Comparison of ENCODE assay signal across 8 cellular contexts in genomic region chr2:113173563-113174368, GRCh38. TPM values are rescaled to one million over a fixed set of nuclear protein-coding genes. Genes with fewer than 3 reads are reported as not detected.
DNase-seq lines count a peak whose midpoint lies in the region; ATAC-seq and TF ChIP-seq lines count a peak whose summit lies in the region.

Gene PSD4 (plus strand): TSS chr2:113173971. CDS start chr2:113182457, 8,486 bp downstream.

- H3K4me3 ChIP-seq in MM.1S (ENCODE audit: low read length) = peak within 1 kb of the TSS; percentile 94
- H3K4me3 ChIP-seq in SJCRH30 = no peak within 1 kb of the TSS

- peaks cover 50% of the 10 kb centered on the region for H3K79me2 ChIP-seq in MM.1S (ENCODE audit: low read length)

- no peaks in the 10 kb centered on the region; the same call in 1 of the 2 replicates for H3K36me3 ChIP-seq in MM.1S (replicated peaks; ENCODE audit: insufficient read depth, low read length)
- H3K36me3 ChIP-seq in SJCRH30 = no peaks in the 10 kb centered on the region

- H3K4me2 ChIP-seq in MM.1S (ENCODE audit: low read depth, low read length) = peak within 1 kb of the TSS; percentile 98

- peaks cover 22% of the 10 kb centered on the region; the same call in 1 of the 2 replicates for H3F3A ChIP-seq in MM.1S (ENCODE audit: insufficient read depth, low read length)

- H3K4me1 ChIP-seq in MM.1S (ENCODE audit: low read length) (peaks cover 19% of the 10 kb centered on the region), SJCRH30 (no peaks in the 10 kb centered on the region)

- peak within 1 kb of the TSS; percentile 74 for H3K9ac ChIP-seq in MM.1S (ENCODE audit: low read length)

- H3K27me3 ChIP-seq in MM.1S (replicated peaks; ENCODE audit: insufficient read depth, low read length) (no peaks in the 10 kb centered on the region), SJCRH30 (peaks cover 10% of the 10 kb centered on the region; the same call in 1 of the 2 replicates)

- H3K9me3 ChIP-seq in MM.1S (replicated peaks; ENCODE audit: insufficient read depth, low read length) (no peaks in the 10 kb centered on the region), SJCRH30 (replicated peaks) (no peaks in the 10 kb centered on the region)

- intact Hi-C loops in Right ventricle myocardium superior (cut with DNase I) = no loop called here

- 0 out of 2 replicates have a peak, but pooled peaks have one; percentile 21 for TF ChIP-seq CTCF in MM.1S (IDR thresholded peaks at IDR 0.05; ENCODE audit: low read length)

- H3K27ac ChIP-seq in MM.1S (ENCODE audit: low read length) = peak within 1 kb of the TSS; percentile 71; the same call in 1 of the 2 replicates
- H3K27ac ChIP-seq in SJCRH30 = no peak within 1 kb of the TSS

- DNase-seq in GDM1 (lab: John Stamatoyannopoulos, UW) (peak; percentile 87), MM.1S (peak; percentile 90), Right ventricle myocardium superior (peak; percentile 83), AG08395 (ENCODE audit: low spot score) (no peak), SJCRH30 (no peak)
- peak; percentile 91 for DNase-seq in activated CD8-positive, alpha-beta memory T cell treated with anti-CD3 and anti-CD28 coated beads for 24 hours
- DNase-seq in stimulated activated CD4-positive, alpha-beta T cell treated with anti-CD3 and anti-CD28 coated beads, Interleukin-1b, Interleukin-23, amount 100 ng/mL, for 24 hours (ENCODE audit: low read depth in 4 of 4, low spot score in 1 of 4) = peak; percentile 47 to 82 (median 72)

- no peaks in the 10 kb centered on the region for H3K9me2 ChIP-seq in MM.1S (replicated peaks; ENCODE audit: insufficient read depth, low read length)

- peak within 1 kb of the TSS; percentile 75 for H2AFZ ChIP-seq in MM.1S (ENCODE audit: low read length)

- ATAC-seq in GM21717 (IDR thresholded peaks at IDR 0.05; ENCODE audit: unreplicated experiment) (peak; percentile 85), Right ventricle myocardium superior (ENCODE audit: poor library complexity) (peak; percentile 83)

- peaks cover 10% of the 10 kb centered on the region; the same call in 1 of the 2 replicates for H4K20me1 ChIP-seq in MM.1S (ENCODE audit: insufficient read depth, low read length)

RNA-seq across cellular contexts. Expression of gene PSD4, which starts in this region (rescaled TPM):
- 2.6 TPM for total RNA-seq in Right ventricle myocardium superior
- total RNA-seq in SJCRH30 (2014; rRNA removed; shearing (Covaris generic)) = 1.5 and 2.1 TPM in 2 replicates

Comparison
In these comparisons a context has a peak if more than half of its experiments do, and no peak if none do; other contexts are left out.
1. DNase-seq: peak in GDM1 (single experiment), MM.1S (single experiment), activated CD8-positive, alpha-beta memory T cell treated with anti-CD3 and anti-CD28 coated beads for 24 hours (single experiment), Right ventricle myocardium superior (single experiment) and stimulated activated CD4-positive, alpha-beta T cell treated with anti-CD3 and anti-CD28 coated beads, Interleukin-1b, Interleukin-23, amount 100 ng/mL, for 24 hours (4 of 4); none in AG08395 (single experiment) and SJCRH30 (0 of 2).